ENCODE assay signal across 19 cellular contexts in the genomic region with DNA sequence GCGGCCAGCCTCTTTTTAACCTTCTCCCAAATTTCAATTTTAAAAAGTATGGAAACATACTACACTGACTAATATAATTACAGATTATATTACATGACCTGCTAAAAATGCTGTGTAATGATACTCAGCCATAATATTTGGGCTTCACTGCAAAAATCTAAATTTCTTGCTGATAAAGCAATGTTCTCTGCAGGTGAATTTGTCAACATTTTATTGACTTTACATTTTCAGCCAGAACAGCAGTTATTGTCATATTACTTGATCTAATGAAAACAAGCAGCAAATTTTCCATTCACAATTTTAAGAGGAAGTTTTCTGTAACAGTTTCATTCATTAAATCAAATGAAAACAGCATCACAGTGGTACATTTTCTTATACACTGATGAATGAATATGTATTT.
"Had no signal": no experiment of that assay in that cellular context is flagged by ENCODE, and none has a peak within 500 bp of the region (broad histone marks: within the 10 kb centered on the region; RNA-seq: fewer than 3 reads in every experiment).

No MANE protein-coding gene starts in this region.

- DNase-seq: effector memory CD8-positive, alpha-beta T cell; esophagus squamous epithelium; foreskin keratinocyte; left colon; naive thymus-derived CD4-positive, alpha-beta T cell; sigmoid colon; stimulated activated CD4-positive, alpha-beta T cell treated with anti-CD3 and anti-CD28 coated beads, Interleukin-2, amount 100 ng/mL, for 48 hours; stimulated activated CD8-positive, alpha-beta memory T cell treated with anti-CD3 and anti-CD28 coated beads, Interleukin-4, amount 100 ng/mL, for 48 hours; tibial artery; upper lobe of left lung; uterus had no signal

- H3K27me3 ChIP-seq: esophagus squamous epithelium, foreskin keratinocyte, hepatocyte, neutrophil, right atrium auricular region, sigmoid colon, tibial artery, upper lobe of left lung, uterus had no signal

- H3K27me3 Mint-ChIP-seq: dendritic cell treated with granulocyte-macrophage colony-stimulating factor and Interleukin-4, amounts not matched to agents 40 ng/mL and 50 ng/mL, for 4 days; effector memory CD8-positive, alpha-beta T cell; naive thymus-derived CD4-positive, alpha-beta T cell; stimulated activated naive CD8-positive, alpha-beta T cell treated with anti-CD3 and anti-CD28 coated beads, Interleukin-15, Interleukin-2, amounts not matched to agents 100 ng/mL and 50 ng/mL, for 24 hours had no signal

- H3K9me3 ChIP-seq: esophagus squamous epithelium, neutrophil, right atrium auricular region, sigmoid colon, tibial artery, upper lobe of left lung, uterus had no signal

- H3K9me3 Mint-ChIP-seq: dendritic cell treated with granulocyte-macrophage colony-stimulating factor and Interleukin-4, amounts not matched to agents 40 ng/mL and 50 ng/mL, for 4 days; effector memory CD8-positive, alpha-beta T cell; naive thymus-derived CD4-positive, alpha-beta T cell; stimulated activated effector memory CD8-positive, alpha-beta T cell treated with anti-CD3 and anti-CD28 coated beads, Interleukin-12 subunit alpha, Interleukin-12 subunit beta, amount 100 ng/mL, for 72 hours; stimulated activated naive CD8-positive, alpha-beta T cell treated with anti-CD3 and anti-CD28 coated beads, Interleukin-15, Interleukin-2, amounts not matched to agents 100 ng/mL and 50 ng/mL, for 24 hours had no signal

- H3K4me3 Mint-ChIP-seq: dendritic cell treated with granulocyte-macrophage colony-stimulating factor and Interleukin-4, amounts not matched to agents 40 ng/mL and 50 ng/mL, for 4 days; effector memory CD8-positive, alpha-beta T cell; naive thymus-derived CD4-positive, alpha-beta T cell; stimulated activated effector memory CD8-positive, alpha-beta T cell treated with anti-CD3 and anti-CD28 coated beads, Interleukin-12 subunit alpha, Interleukin-12 subunit beta, amount 100 ng/mL, for 72 hours; stimulated activated naive CD8-positive, alpha-beta T cell treated with anti-CD3 and anti-CD28 coated beads, Interleukin-15, Interleukin-2, amounts not matched to agents 100 ng/mL and 50 ng/mL, for 24 hours had no signal

- H2AFZ ChIP-seq: hepatocyte had no signal

- H3K36me3 ChIP-seq: esophagus squamous epithelium, neutrophil, right atrium auricular region, sigmoid colon, tibial artery, upper lobe of left lung, uterus had no signal

- H3K36me3 Mint-ChIP-seq: stimulated activated effector memory CD8-positive, alpha-beta T cell treated with anti-CD3 and anti-CD28 coated beads, Interleukin-12 subunit alpha, Interleukin-12 subunit beta, amount 100 ng/mL, for 72 hours had no signal

- H3K27ac ChIP-seq: epithelial cell of prostate, esophagus squamous epithelium, foreskin keratinocyte, hepatocyte, neutrophil, right atrium auricular region, sigmoid colon, skin epidermis, tibial artery, upper lobe of left lung, uterus had no signal

- H3K4me3 ChIP-seq: esophagus squamous epithelium, hepatocyte, right atrium auricular region, sigmoid colon, skin epidermis, tibial artery, upper lobe of left lung, uterus had no signal

- H3K4me2 ChIP-seq: hepatocyte had no signal

- ATAC-seq: effector memory CD8-positive, alpha-beta T cell; foreskin keratinocyte; left colon; naive thymus-derived CD4-positive, alpha-beta T cell; stimulated activated effector memory CD8-positive, alpha-beta T cell treated with anti-CD3 and anti-CD28 coated beads, Interleukin-12 subunit alpha, Interleukin-12 subunit beta, amount 100 ng/mL, for 72 hours had no signal
